ENCODE assay signal across 1 cellular context in the genomic region with DNA sequence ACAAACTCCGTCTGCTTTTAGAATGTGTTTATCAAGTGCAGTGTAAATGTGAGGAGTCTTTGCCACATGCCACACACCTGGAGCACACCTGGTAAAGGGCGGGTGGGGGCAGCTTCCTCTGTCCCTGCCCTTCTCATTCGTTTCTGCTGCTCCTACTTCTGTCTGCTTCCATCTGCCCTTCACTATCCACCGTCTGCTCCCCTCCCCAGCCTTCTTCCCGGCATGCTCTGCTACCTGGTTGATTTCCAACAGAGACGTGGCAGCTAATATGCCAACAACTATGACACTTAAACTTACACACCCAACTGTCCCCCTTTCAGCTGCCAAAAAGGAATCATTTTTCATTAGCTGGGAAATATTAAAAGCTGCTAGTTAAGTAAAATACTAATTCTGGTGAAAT.
A peak's percentile ranks its signal among the peaks of the same experiment; 100 is the strongest.
TF ChIP-seq lines count a peak whose summit lies in the region.

No MANE protein-coding gene starts in this region.

TF ChIP-seq in HepG2, 621 proteins besides CTCF, POLR2A, EP300 and RAD21:
- TF ChIP-seq ZNF143 (CRISPR knock-in tag; IDR thresholded peaks at IDR 0.05) (peak; percentile 52; the same call in 1 of the 2 replicates), NFE2L1 (CRISPR knock-in tag; IDR thresholded peaks at IDR 0.05; ENCODE audit: borderline replicate concordance) (no peak), EZH2 (conservative IDR thresholded peaks at IDR 0.05; ENCODE audit: low read depth, low read length) (no peak), KLF11 (CRISPR knock-in tag; IDR thresholded peaks at IDR 0.05) (no peak)
